ENCODE assay signal across 1 cellular context in genomic region chr16:85534536-85535351, GRCh38.
A peak's percentile ranks its signal among the peaks of the same experiment; 100 is the strongest.
TF ChIP-seq lines count a peak whose summit lies in the region.

No MANE protein-coding gene starts in this region.

TF ChIP-seq in HepG2, 621 proteins besides CTCF, POLR2A, EP300 and RAD21 (continued from another document and continues in another):
- TF ChIP-seq ATF2 (CRISPR knock-in tag; IDR thresholded peaks at IDR 0.05) (no peak), ZNF180 (CRISPR knock-in tag; IDR thresholded peaks at IDR 0.05; ENCODE audit: borderline replicate concordance, low read depth) (0 out of 2 replicates have a peak, but pooled peaks have one; percentile 14), ZC3H4 (CRISPR knock-in tag; IDR thresholded peaks at IDR 0.05; ENCODE audit: borderline replicate concordance) (peak; percentile 21; the same call in 1 of the 2 replicates), BORCS8-MEF2B (CRISPR knock-in tag; IDR thresholded peaks at IDR 0.05) (peak; percentile 17; the same call in 1 of the 2 replicates), ZHX1 (CRISPR knock-in tag; IDR thresholded peaks at IDR 0.05; ENCODE audit: low read depth) (peak; percentile 24; the same call in 1 of the 2 replicates), ZNF326 (CRISPR knock-in tag; IDR thresholded peaks at IDR 0.05; ENCODE audit: borderline replicate concordance) (no peak), ZSCAN12 (CRISPR knock-in tag; IDR thresholded peaks at IDR 0.05) (no peak), PRDM15 (CRISPR knock-in tag; IDR thresholded peaks at IDR 0.05) (peak; percentile 27; the same call in 1 of the 2 replicates), ZNF276 (CRISPR knock-in tag; IDR thresholded peaks at IDR 0.05; ENCODE audit: low read depth) (peak; percentile 22; the same call in 1 of the 2 replicates), GLI4 (CRISPR knock-in tag; IDR thresholded peaks at IDR 0.05; ENCODE audit: borderline replicate concordance) (no peak), FIP1L1 (IDR thresholded peaks at IDR 0.05; ENCODE audit: borderline replicate concordance, insufficient read depth, low read depth, low read length) (no peak), ZFP36 (IDR thresholded peaks at IDR 0.05; ENCODE audit: borderline replicate concordance, low read depth, low read length, partially characterized antibody) (no peak), ZNF136 (CRISPR knock-in tag; IDR thresholded peaks at IDR 0.05; ENCODE audit: low read depth) (0 out of 2 replicates have a peak, but pooled peaks have one; percentile 5), ZNF678 (CRISPR knock-in tag; IDR thresholded peaks at IDR 0.05) (0 out of 2 replicates have a peak, but pooled peaks have one; percentile 42), HOXD1 (CRISPR knock-in tag; IDR thresholded peaks at IDR 0.05) (0 out of 2 replicates have a peak, but pooled peaks have one; percentile 3), CEBPB (IDR thresholded peaks at IDR 0.05; ENCODE audit: borderline replicate concordance, low read depth, low read length) (no peak), MYC (CRISPR knock-in tag; IDR thresholded peaks at IDR 0.05; ENCODE audit: borderline replicate concordance) (no peak), ZNF737 (CRISPR knock-in tag; IDR thresholded peaks at IDR 0.05; ENCODE audit: borderline replicate concordance) (0 out of 2 replicates have a peak, but pooled peaks have one; percentile 31), NFIB (CRISPR knock-in tag; IDR thresholded peaks at IDR 0.05; ENCODE audit: borderline replicate concordance) (no peak), SCMH1 (CRISPR knock-in tag; IDR thresholded peaks at IDR 0.05; ENCODE audit: borderline replicate concordance) (no peak), ZNF839 (CRISPR knock-in tag; IDR thresholded peaks at IDR 0.05; ENCODE audit: borderline replicate concordance) (0 out of 2 replicates have a peak, but pooled peaks have one; percentile 52), ZNF224 (CRISPR knock-in tag; IDR thresholded peaks at IDR 0.05) (peak; percentile 89; the same call in 1 of the 2 replicates), ZFP36L1 (CRISPR knock-in tag; IDR thresholded peaks at IDR 0.05) (no peak), ZNF615 (CRISPR knock-in tag; IDR thresholded peaks at IDR 0.05; ENCODE audit: borderline replicate concordance) (0 out of 2 replicates have a peak, but pooled peaks have one; percentile 11), DNMT1 (CRISPR knock-in tag; IDR thresholded peaks at IDR 0.05) (peak; percentile 82), MTF2 (CRISPR knock-in tag; IDR thresholded peaks at IDR 0.05; ENCODE audit: borderline replicate concordance) (peak; percentile 69; the same call in 1 of the 2 replicates), ETS1 (CRISPR knock-in tag; IDR thresholded peaks at IDR 0.05) (no peak), PAX8 (CRISPR knock-in tag; IDR thresholded peaks at IDR 0.05; ENCODE audit: borderline replicate concordance) (no peak), BATF2 (CRISPR knock-in tag; IDR thresholded peaks at IDR 0.05) (0 out of 2 replicates have a peak, but pooled peaks have one; percentile 11), SRY (CRISPR knock-in tag; IDR thresholded peaks at IDR 0.05) (peak; percentile 66; the same call in 1 of the 2 replicates), FOXK2 (IDR thresholded peaks at IDR 0.05) (no peak), PTBP1 (IDR thresholded peaks at IDR 0.05; ENCODE audit: low read depth, low read length, poor library complexity, severe bottlenecking) (no peak), ZNF44 (CRISPR knock-in tag; IDR thresholded peaks at IDR 0.05) (0 out of 2 replicates have a peak, but pooled peaks have one; percentile 26), ZBTB38 (CRISPR knock-in tag; IDR thresholded peaks at IDR 0.05) (peak; percentile 100)
- TF ChIP-seq, protein P1, sequence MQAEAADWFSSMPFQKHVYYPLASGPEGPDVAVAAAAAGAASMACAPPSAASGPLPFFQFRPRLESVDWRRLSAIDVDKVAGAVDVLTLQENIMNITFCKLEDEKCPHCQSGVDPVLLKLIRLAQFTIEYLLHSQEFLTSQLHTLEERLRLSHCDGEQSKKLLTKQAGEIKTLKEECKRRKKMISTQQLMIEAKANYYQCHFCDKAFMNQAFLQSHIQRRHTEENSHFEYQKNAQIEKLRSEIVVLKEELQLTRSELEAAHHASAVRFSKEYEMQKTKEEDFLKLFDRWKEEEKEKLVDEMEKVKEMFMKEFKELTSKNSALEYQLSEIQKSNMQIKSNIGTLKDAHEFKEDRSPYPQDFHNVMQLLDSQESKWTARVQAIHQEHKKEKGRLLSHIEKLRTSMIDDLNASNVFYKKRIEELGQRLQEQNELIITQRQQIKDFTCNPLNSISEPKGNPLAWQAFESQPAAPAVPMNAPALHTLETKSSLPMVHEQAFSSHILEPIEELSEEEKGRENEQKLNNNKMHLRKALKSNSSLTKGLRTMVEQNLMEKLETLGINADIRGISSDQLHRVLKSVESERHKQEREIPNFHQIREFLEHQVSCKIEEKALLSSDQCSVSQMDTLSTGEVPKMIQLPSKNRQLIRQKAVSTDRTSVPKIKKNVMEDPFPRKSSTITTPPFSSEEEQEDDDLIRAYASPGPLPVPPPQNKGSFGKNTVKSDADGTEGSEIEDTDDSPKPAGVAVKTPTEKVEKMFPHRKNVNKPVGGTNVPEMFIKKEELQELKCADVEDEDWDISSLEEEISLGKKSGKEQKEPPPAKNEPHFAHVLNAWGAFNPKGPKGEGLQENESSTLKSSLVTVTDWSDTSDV (CRISPR knock-in tag; IDR thresholded peaks at IDR 0.05) = peak; percentile 91
- TF ChIP-seq, protein P2, sequence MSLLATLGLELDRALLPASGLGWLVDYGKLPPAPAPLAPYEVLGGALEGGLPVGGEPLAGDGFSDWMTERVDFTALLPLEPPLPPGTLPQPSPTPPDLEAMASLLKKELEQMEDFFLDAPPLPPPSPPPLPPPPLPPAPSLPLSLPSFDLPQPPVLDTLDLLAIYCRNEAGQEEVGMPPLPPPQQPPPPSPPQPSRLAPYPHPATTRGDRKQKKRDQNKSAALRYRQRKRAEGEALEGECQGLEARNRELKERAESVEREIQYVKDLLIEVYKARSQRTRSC (CRISPR knock-in tag; IDR thresholded peaks at IDR 0.05; ENCODE audit: low read depth) = peak; percentile 32; the same call in 1 of the 2 replicates
- TF ChIP-seq, protein P3, sequence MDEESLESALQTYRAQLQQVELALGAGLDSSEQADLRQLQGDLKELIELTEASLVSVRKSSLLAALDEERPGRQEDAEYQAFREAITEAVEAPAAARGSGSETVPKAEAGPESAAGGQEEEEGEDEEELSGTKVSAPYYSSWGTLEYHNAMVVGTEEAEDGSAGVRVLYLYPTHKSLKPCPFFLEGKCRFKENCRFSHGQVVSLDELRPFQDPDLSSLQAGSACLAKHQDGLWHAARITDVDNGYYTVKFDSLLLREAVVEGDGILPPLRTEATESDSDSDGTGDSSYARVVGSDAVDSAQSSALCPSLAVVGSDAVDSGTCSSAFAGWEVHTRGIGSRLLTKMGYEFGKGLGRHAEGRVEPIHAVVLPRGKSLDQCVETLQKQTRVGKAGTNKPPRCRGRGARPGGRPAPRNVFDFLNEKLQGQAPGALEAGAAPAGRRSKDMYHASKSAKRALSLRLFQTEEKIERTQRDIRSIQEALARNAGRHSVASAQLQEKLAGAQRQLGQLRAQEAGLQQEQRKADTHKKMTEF (CRISPR knock-in tag; IDR thresholded peaks at IDR 0.05) = no peak
- TF ChIP-seq, protein P4, sequence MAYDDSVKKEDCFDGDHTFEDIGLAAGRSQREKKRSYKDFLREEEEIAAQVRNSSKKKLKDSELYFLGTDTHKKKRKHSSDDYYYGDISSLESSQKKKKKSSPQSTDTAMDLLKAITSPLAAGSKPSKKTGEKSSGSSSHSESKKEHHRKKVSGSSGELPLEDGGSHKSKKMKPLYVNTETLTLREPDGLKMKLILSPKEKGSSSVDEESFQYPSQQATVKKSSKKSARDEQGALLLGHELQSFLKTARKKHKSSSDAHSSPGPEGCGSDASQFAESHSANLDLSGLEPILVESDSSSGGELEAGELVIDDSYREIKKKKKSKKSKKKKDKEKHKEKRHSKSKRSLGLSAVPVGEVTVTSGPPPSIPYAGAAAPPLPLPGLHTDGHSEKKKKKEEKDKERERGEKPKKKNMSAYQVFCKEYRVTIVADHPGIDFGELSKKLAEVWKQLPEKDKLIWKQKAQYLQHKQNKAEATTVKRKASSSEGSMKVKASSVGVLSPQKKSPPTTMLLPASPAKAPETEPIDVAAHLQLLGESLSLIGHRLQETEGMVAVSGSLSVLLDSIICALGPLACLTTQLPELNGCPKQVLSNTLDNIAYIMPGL (CRISPR knock-in tag; IDR thresholded peaks at IDR 0.05; ENCODE audit: borderline replicate concordance in 1 of 2, low read depth in 1 of 2) = no peak
- TF ChIP-seq, protein P5, sequence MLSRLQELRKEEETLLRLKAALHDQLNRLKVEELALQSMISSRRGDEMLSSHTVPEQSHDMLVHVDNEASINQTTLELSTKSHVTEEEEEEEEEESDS (CRISPR knock-in tag; IDR thresholded peaks at IDR 0.05; ENCODE audit: borderline replicate concordance) = no peak
